ENCODE assay signal across 8 cellular contexts in the genomic region with DNA sequence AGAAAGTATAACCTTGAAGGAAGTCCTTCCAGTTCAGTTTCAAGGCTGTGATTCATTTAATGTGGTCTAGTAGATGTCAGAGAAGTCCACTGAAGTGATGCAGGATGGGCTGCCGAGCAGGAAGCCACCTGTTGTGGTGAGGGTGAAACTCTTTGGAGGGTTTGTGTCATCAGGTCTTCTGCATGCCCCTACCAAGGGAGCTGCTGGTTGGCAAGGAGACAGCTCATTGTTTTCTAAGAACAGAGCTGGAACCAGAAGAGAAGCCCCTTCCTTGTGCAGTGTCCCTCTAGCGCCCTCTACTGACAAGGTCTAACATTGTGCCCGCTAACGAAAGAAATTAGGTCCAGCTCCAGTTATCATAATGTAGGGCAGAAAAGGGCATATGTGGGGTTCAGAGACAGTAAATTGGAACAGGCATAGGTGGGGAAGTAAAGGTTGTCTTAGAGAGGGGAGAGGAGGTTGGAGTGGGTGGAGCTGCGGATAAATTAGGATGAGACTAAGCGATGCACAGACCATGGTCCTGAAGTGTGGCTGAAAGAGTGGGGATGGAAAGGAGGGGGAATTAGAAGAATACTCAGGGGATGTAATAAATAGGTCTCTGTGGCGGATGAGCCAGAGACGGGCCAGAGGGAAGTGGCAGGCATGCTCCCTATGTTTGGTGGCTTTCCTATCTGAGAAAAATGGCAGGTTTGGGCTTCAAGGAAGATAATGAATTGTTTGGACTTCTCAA.
DNase-seq lines count a peak whose midpoint lies in the region; ATAC-seq lines count a peak whose summit lies in the region.

No MANE protein-coding gene starts in this region.

- no peaks in the 10 kb centered on the region for H3K36me3 Mint-ChIP-seq in activated T-cell treated with anti-CD3 and anti-CD28 coated beads, Interleukin-2, amount 50 U/mL, for 72 hours (ENCODE audit: insufficient read depth in 2 of 2)

- peak; percentile 53 for DNase-seq in EH (ENCODE audit: low read depth)
- peak; percentile 37 for DNase-seq in NCI-H345 treated with DMSO at 0.1 percent for 48 hours (lab: John Stamatoyannopoulos, UW; ENCODE audit: unreplicated experiment)
- DNase-seq in activated T-cell treated with anti-CD3 and anti-CD28 coated beads, Interleukin-2, amount 50 U/mL, for 72 hours: peak; percentile 53 to 54
- peak; percentile 9 for DNase-seq in hepatic stellate cell (ENCODE audit: low spot score)
- peak; percentile 8 to 10 for DNase-seq in stimulated activated CD4-positive, alpha-beta T cell treated with anti-CD3 and anti-CD28 coated beads, Interleukin-2, amount 100 ng/mL, for 48 hours
- DNase-seq in T-helper 9 cell: no peak

- H3K4me1 Mint-ChIP-seq in activated T-cell treated with anti-CD3 and anti-CD28 coated beads, Interleukin-2, amount 50 U/mL, for 72 hours (ENCODE audit: low read depth): peaks cover 10% of the 10 kb centered on the region

- no peak overlapping the region for H3K4me3 Mint-ChIP-seq in activated T-cell treated with anti-CD3 and anti-CD28 coated beads, Interleukin-2, amount 50 U/mL, for 72 hours

- peaks cover 7% of the 10 kb centered on the region for H3K27me3 Mint-ChIP-seq in activated T-cell treated with anti-CD3 and anti-CD28 coated beads, Interleukin-2, amount 50 U/mL, for 72 hours (ENCODE audit: low read depth)

- H3K27ac Mint-ChIP-seq in activated T-cell treated with anti-CD3 and anti-CD28 coated beads, Interleukin-2, amount 50 U/mL, for 72 hours: no peak overlapping the region

- H3K9me3 Mint-ChIP-seq in activated T-cell treated with anti-CD3 and anti-CD28 coated beads, Interleukin-2, amount 50 U/mL, for 72 hours: no peaks in the 10 kb centered on the region

- ATAC-seq in GM19395 (IDR thresholded peaks at IDR 0.05; ENCODE audit: unreplicated experiment) (peak; percentile 99), HG03280 (IDR thresholded peaks at IDR 0.05; ENCODE audit: unreplicated experiment) (peak; percentile 92)
- peak; percentile 96 to 98 for ATAC-seq in activated T-cell treated with anti-CD3 and anti-CD28 coated beads, Interleukin-2, amount 50 U/mL, for 72 hours (replicated peaks in 1 of 2)
